Comparison of ENCODE assay signal across 8 cellular contexts in genomic region chr19:8390617-8390981, GRCh38. TPM values are rescaled to one million over a fixed set of nuclear protein-coding genes. Genes with fewer than 3 reads are reported as not detected.
DNase-seq lines count a peak whose midpoint lies in the region; ATAC-seq lines count a peak whose summit lies in the region.

No MANE protein-coding gene starts in this region.

- DNase-seq in AG20443 (ENCODE audit: low spot score) (peak; percentile 96), NCI-H460 (ENCODE audit: extremely low read depth, low read depth) (peak; percentile 90)
- peak; percentile 98 for DNase-seq in activated CD4-positive, alpha-beta T cell treated with anti-CD3 and anti-CD28 coated beads for 48 hours
- DNase-seq in stimulated activated CD4-positive, alpha-beta T cell treated with anti-CD3 and anti-CD28 coated beads, Interleukin-1b, Interleukin-23, amount 100 ng/mL, for 1 hour (ENCODE audit: low read depth in 2 of 2), result peak; percentile 83 to 93

- H3K27me3 ChIP-seq in layer of hippocampus (ENCODE audit: control insufficient read depth, insufficient read depth, low read length), result no peaks in the 10 kb centered on the region

- H3K27ac ChIP-seq in cingulate gyrus (ENCODE audit: low read depth, low read length) (peak overlapping the region; percentile 99), layer of hippocampus (ENCODE audit: low read depth, low read length) (peak overlapping the region; percentile 100)

- ATAC-seq in GM19025 (IDR thresholded peaks at IDR 0.05; ENCODE audit: low read depth, unreplicated experiment) (peak; percentile 23), HG03354 (IDR thresholded peaks at IDR 0.05; ENCODE audit: poor library complexity, severe bottlenecking, unreplicated experiment) (peak; percentile 49)

RNA-seq across cellular contexts. Expression of gene RAB11B, which starts 0.4 kb away (rescaled TPM):
- total RNA-seq in NCI-H460 (2014; rRNA removed; shearing (Covaris generic)), result 11.7 and 15.4 TPM in 2 replicates
- polyA plus RNA-seq in NCI-H460 (2014; cell fraction: nucleus; rRNA removed), result 34.8 and 55.9 TPM in 2 replicates

RNA-seq across cellular contexts. Expression of gene MARCHF2, which starts 22.5 kb away (rescaled TPM):
- 13.0 and 15.6 TPM in 2 replicates for total RNA-seq in NCI-H460 (2014; rRNA removed; shearing (Covaris generic))
- 37.4 and 37.5 TPM in 2 replicates for polyA plus RNA-seq in NCI-H460 (2014; cell fraction: nucleus; rRNA removed)

RNA-seq across cellular contexts. Expression of gene ANGPTL4, which starts 26.6 kb away (rescaled TPM):
- 42.5 and 43.0 TPM in 2 replicates for total RNA-seq in NCI-H460 (2014; rRNA removed; shearing (Covaris generic))
- 53.1 and 59.6 TPM in 2 replicates for polyA plus RNA-seq in NCI-H460 (2014; cell fraction: nucleus; rRNA removed)

RNA-seq across cellular contexts. Expression of gene KANK3, which starts 47.5 kb away (rescaled TPM):
- total RNA-seq in NCI-H460 (2014; rRNA removed; shearing (Covaris generic)), result 1.6 and 1.8 TPM in 2 replicates
- 0.49 and 1.1 TPM in 2 replicates for polyA plus RNA-seq in NCI-H460 (2014; cell fraction: nucleus; rRNA removed)

RNA-seq across cellular contexts. Expression of gene HNRNPM, which starts 54.2 kb away (rescaled TPM):
- total RNA-seq in NCI-H460 (2014; rRNA removed; shearing (Covaris generic)), result 50.8 and 69.7 TPM in 2 replicates
- polyA plus RNA-seq in NCI-H460 (2014; cell fraction: nucleus; rRNA removed), result 119 and 127 TPM in 2 replicates

Comparison
In these comparisons a context has a peak if more than half of its experiments do, and no peak if none do; other contexts are left out.
1. Peak in every context shown above with its lines: DNase-seq, ATAC-seq and H3K27ac ChIP-seq.